Comparison of ENCODE assay signal across 1 cellular context in genomic region chr2:129378186-129378585, GRCh38.
TF ChIP-seq lines count a peak whose summit lies in the region.

No MANE protein-coding gene starts in this region.

TF ChIP-seq in GM23338, 12 proteins besides CTCF, POLR2A, EP300 and RAD21 (continued from another document):
- TF ChIP-seq ZNF462 (CRISPR knock-in tag; IDR thresholded peaks at IDR 0.05) = no peak
- TF ChIP-seq ZNF331 (CRISPR knock-in tag; IDR thresholded peaks at IDR 0.05; ENCODE audit: low read depth) = no peak
- no peak for TF ChIP-seq STAT1 (IDR thresholded peaks at IDR 0.05; ENCODE audit: unreplicated experiment)
- TF ChIP-seq NANOG (IDR thresholded peaks at IDR 0.05; ENCODE audit: borderline replicate concordance) = no peak
- no peak for TF ChIP-seq JUNB (IDR thresholded peaks at IDR 0.05; ENCODE audit: unreplicated experiment)
- TF ChIP-seq ZNF114 (CRISPR knock-in tag; IDR thresholded peaks at IDR 0.05) = no peak
- TF ChIP-seq ETS1 (IDR thresholded peaks at IDR 0.05) = no peak
TF ChIP-seq in GM23338: peak in this region for 0.
